In genomic region chr21:25560151-25560783, GRCh38 we compare ENCODE assay signal across 10 cellular contexts. TPM values are rescaled to one million over a fixed set of nuclear protein-coding genes. Genes with fewer than 3 reads are reported as not detected.
DNase-seq lines count a peak whose midpoint lies in the region; ATAC-seq and TF ChIP-seq lines count a peak whose summit lies in the region.
"Had no signal": no experiment of that assay in that cellular context is flagged by ENCODE, and none has a peak within 500 bp of the region (broad histone marks: within the 10 kb centered on the region; RNA-seq: fewer than 3 reads in every experiment).

No MANE protein-coding gene starts in this region.

- peaks cover 58% of the 10 kb centered on the region for H3K4me1 Mint-ChIP-seq in activated CD4-positive, alpha-beta T cell treated with anti-CD3 and anti-CD28 coated beads, Interleukin-2, amount 10 ng/mL, durations not matched to agents 24 days and 14 days
- H3K4me1 Mint-ChIP-seq in activated naive CD4-positive, alpha-beta T cell treated with anti-CD3 and anti-CD28 coated beads, Interleukin-2, amount 50 U/mL, for 24 hours: peaks cover 56% of the 10 kb centered on the region
- H3K4me1 Mint-ChIP-seq in stimulated activated effector memory CD8-positive, alpha-beta T cell treated with anti-CD3 and anti-CD28 coated beads, Interleukin-12 subunit alpha, Interleukin-12 subunit beta, amount 100 ng/mL, for 72 hours: peaks cover 58% of the 10 kb centered on the region
- peaks cover 23% of the 10 kb centered on the region for H3K4me1 Mint-ChIP-seq in chondrocyte (ENCODE audit: low read depth)

- peaks cover 41% of the 10 kb centered on the region for H3K36me3 Mint-ChIP-seq in activated CD4-positive, alpha-beta T cell treated with anti-CD3 and anti-CD28 coated beads, Interleukin-2, amount 10 ng/mL, durations not matched to agents 24 days and 14 days (ENCODE audit: low read depth)
- H3K36me3 Mint-ChIP-seq in activated naive CD4-positive, alpha-beta T cell treated with anti-CD3 and anti-CD28 coated beads, Interleukin-2, amount 50 U/mL, for 24 hours: peaks cover 34% of the 10 kb centered on the region
- H3K36me3 Mint-ChIP-seq in stimulated activated effector memory CD8-positive, alpha-beta T cell treated with anti-CD3 and anti-CD28 coated beads, Interleukin-12 subunit alpha, Interleukin-12 subunit beta, amount 100 ng/mL, for 72 hours: peaks cover 50% of the 10 kb centered on the region
- peaks cover 3% of the 10 kb centered on the region for H3K36me3 Mint-ChIP-seq in chondrocyte (ENCODE audit: low read depth)

- H3K27ac Mint-ChIP-seq in activated CD4-positive, alpha-beta T cell treated with anti-CD3 and anti-CD28 coated beads, Interleukin-2, amount 10 ng/mL, durations not matched to agents 24 days and 14 days: peak overlapping the region; percentile 99
- H3K27ac Mint-ChIP-seq in activated naive CD4-positive, alpha-beta T cell treated with anti-CD3 and anti-CD28 coated beads, Interleukin-2, amount 50 U/mL, for 24 hours: peak overlapping the region; percentile 99
- H3K27ac Mint-ChIP-seq in stimulated activated effector memory CD8-positive, alpha-beta T cell treated with anti-CD3 and anti-CD28 coated beads, Interleukin-12 subunit alpha, Interleukin-12 subunit beta, amount 100 ng/mL, for 72 hours: peak overlapping the region; percentile 98
- H3K27ac Mint-ChIP-seq in chondrocyte (ENCODE audit: unreplicated experiment): no peak overlapping the region

- in situ Hi-C loops in GM13977 (cut with MboI; ENCODE audit: low pct_unique_long_range_greater_than_20kb, low sequenced_read_pairs, unreplicated experiment): loop anchor here (5.0 to 10.0 kb wide), 2 partner anchors 58 to 115 kb away; no protein-coding TSS in a partner anchor

- H3K9me3 Mint-ChIP-seq in activated CD4-positive, alpha-beta T cell treated with anti-CD3 and anti-CD28 coated beads, Interleukin-2, amount 10 ng/mL, durations not matched to agents 24 days and 14 days: peaks cover 8% of the 10 kb centered on the region
- H3K9me3 Mint-ChIP-seq in activated naive CD4-positive, alpha-beta T cell treated with anti-CD3 and anti-CD28 coated beads, Interleukin-2, amount 50 U/mL, for 24 hours: no peaks in the 10 kb centered on the region
- H3K9me3 Mint-ChIP-seq in stimulated activated effector memory CD8-positive, alpha-beta T cell treated with anti-CD3 and anti-CD28 coated beads, Interleukin-12 subunit alpha, Interleukin-12 subunit beta, amount 100 ng/mL, for 72 hours: no peaks in the 10 kb centered on the region
- H3K9me3 Mint-ChIP-seq in chondrocyte (ENCODE audit: low read depth): no peaks in the 10 kb centered on the region

- no peak for DNase-seq in activated CD4-positive, alpha-beta T cell treated with anti-CD3 and anti-CD28 coated beads, Interleukin-2, amount 10 ng/mL, durations not matched to agents 24 days and 14 days
- DNase-seq in activated CD4-positive, alpha-beta T cell treated with anti-CD3 and anti-CD28 coated beads for 1 hour: no peak
- DNase-seq in MV-4-11 (lab: John Stamatoyannopoulos, UW): peak; percentile 85
- no peak for DNase-seq in stimulated activated effector memory CD8-positive, alpha-beta T cell treated with anti-CD3 and anti-CD28 coated beads, Interleukin-12 subunit alpha, Interleukin-12 subunit beta, amount 100 ng/mL, for 72 hours (ENCODE audit: low spot score in 2 of 2)
- DNase-seq in GM13977 (ENCODE audit: low spot score): no peak
- no peak for DNase-seq in GOT3 (lab: John Stamatoyannopoulos, UW)
- no peak for DNase-seq in chondrocyte (ENCODE audit: low spot score)
- DNase-seq: activated effector memory CD4-positive, alpha-beta T cell treated with Interleukin-2 at 50 U/mL for 16 hours; kidney had no signal

- TF ChIP-seq CTCF in GM13977 (IDR thresholded peaks at IDR 0.05; ENCODE audit: extremely low read depth, insufficient read depth, missing control alignments) (no peak), chondrocyte (IDR thresholded peaks at IDR 0.05) (no peak)

- peaks cover 2% of the 10 kb centered on the region for H3K27me3 Mint-ChIP-seq in activated CD4-positive, alpha-beta T cell treated with anti-CD3 and anti-CD28 coated beads, Interleukin-2, amount 10 ng/mL, durations not matched to agents 24 days and 14 days
- no peaks in the 10 kb centered on the region for H3K27me3 Mint-ChIP-seq in activated naive CD4-positive, alpha-beta T cell treated with anti-CD3 and anti-CD28 coated beads, Interleukin-2, amount 50 U/mL, for 24 hours
- H3K27me3 Mint-ChIP-seq in chondrocyte (ENCODE audit: low read depth): no peaks in the 10 kb centered on the region

- intact Hi-C loops in activated CD4-positive, alpha-beta T cell treated with anti-CD3 and anti-CD28 coated beads, Interleukin-2, amount 10 ng/mL, durations not matched to agents 24 days and 14 days (cut with micrococcal nuclease): loop anchor here (2.0 kb wide), 1 partner anchor 19 kb away; no protein-coding TSS in a partner anchor

- H3K4me3 Mint-ChIP-seq in activated CD4-positive, alpha-beta T cell treated with anti-CD3 and anti-CD28 coated beads, Interleukin-2, amount 10 ng/mL, durations not matched to agents 24 days and 14 days: peak overlapping the region; percentile 90
- H3K4me3 Mint-ChIP-seq in activated naive CD4-positive, alpha-beta T cell treated with anti-CD3 and anti-CD28 coated beads, Interleukin-2, amount 50 U/mL, for 24 hours: peak overlapping the region; percentile 96
- H3K4me3 Mint-ChIP-seq in stimulated activated effector memory CD8-positive, alpha-beta T cell treated with anti-CD3 and anti-CD28 coated beads, Interleukin-12 subunit alpha, Interleukin-12 subunit beta, amount 100 ng/mL, for 72 hours: peak overlapping the region; percentile 83
- no peak overlapping the region for H3K4me3 Mint-ChIP-seq in chondrocyte (ENCODE audit: unreplicated experiment)

- no peak for ATAC-seq in stimulated activated effector memory CD8-positive, alpha-beta T cell treated with anti-CD3 and anti-CD28 coated beads, Interleukin-12 subunit alpha, Interleukin-12 subunit beta, amount 100 ng/mL, for 72 hours

RNA-seq across cellular contexts. Expression of gene MRPL39, which starts 47.0 kb away (rescaled TPM):
- total RNA-seq in activated CD4-positive, alpha-beta T cell treated with anti-CD3 and anti-CD28 coated beads, Interleukin-2, amount 10 ng/mL, durations not matched to agents 24 days and 14 days: 63.2 and 66.0 TPM in 2 replicates
- 21.0 to 22.7 TPM (median 21.5 TPM) in 3 replicates for total RNA-seq in chondrocyte
